8 cellular contexts compared by ENCODE assay signal in genomic region chr2:174632847-174633620, GRCh38. TPM values are rescaled to one million over a fixed set of nuclear protein-coding genes. Genes with fewer than 3 reads are reported as not detected.
DNase-seq lines count a peak whose midpoint lies in the region; ATAC-seq and TF ChIP-seq lines count a peak whose summit lies in the region.

No MANE protein-coding gene starts in this region.

- WGBS in psoas muscle, 3 donors = 59 to 60% (median 59%) methylated on average over 7 of the region's 7 CpGs

- no peaks in the 10 kb centered on the region for H3K36me3 ChIP-seq in psoas muscle (ENCODE audit: insufficient read depth in 1 of 2, low read depth in 1 of 2)

- no peaks in the 10 kb centered on the region for H3K9me3 ChIP-seq in psoas muscle

- peak overlapping the region; percentile 97 for H3K27ac ChIP-seq in HL-60 (replicated peaks)
- H3K27ac ChIP-seq in psoas muscle = peak overlapping the region; percentile 14

- H3K27me3 ChIP-seq in HL-60 (ENCODE audit: insufficient read depth, poor library complexity, severe bottlenecking) = no peaks in the 10 kb centered on the region
- H3K27me3 ChIP-seq in psoas muscle (ENCODE audit: insufficient read depth in 3 of 3, low read length in 2 of 3) = no peaks in the 10 kb centered on the region

- TF ChIP-seq CTCF in HL-60 (IDR thresholded peaks at IDR 0.05; ENCODE audit: insufficient read depth, low read length) = no peak
- no peak for TF ChIP-seq CTCF in choroid plexus epithelial cell (conservative IDR thresholded peaks at IDR 0.05; ENCODE audit: low read depth, low read length)
- TF ChIP-seq CTCF in psoas muscle (IDR thresholded peaks at IDR 0.05) = no peak

- H3K4me1 ChIP-seq in psoas muscle = no peaks in the 10 kb centered on the region

- H3K4me3 ChIP-seq in HL-60 (replicated peaks; ENCODE audit: insufficient read depth, low read length) = peak overlapping the region; percentile 50
- no peak overlapping the region for H3K4me3 ChIP-seq in choroid plexus epithelial cell (ENCODE audit: low read depth, low read length)
- H3K4me3 ChIP-seq in psoas muscle = peak overlapping the region; percentile 42

- intact Hi-C loops in psoas muscle (cut with DNase I) = no loop called here

- DNase-seq in NOMO-1 treated with DMSO at 0.1 percent for 48 hours (lab: John Stamatoyannopoulos, UW; ENCODE audit: unreplicated experiment) (peak; percentile 50), NOMO-1 treated with dmso at 0.1 percent for 144 hours (lab: John Stamatoyannopoulos, UW; ENCODE audit: unreplicated experiment) (no peak), HL-60 (ENCODE audit: low read depth in 1 of 2, low spot score in 1 of 2) (peak; percentile 35 to 41), choroid plexus epithelial cell (ENCODE audit: low read depth) (peak; percentile 58), psoas muscle (no peak), NCI-H510A (lab: John Stamatoyannopoulos, UW) (no peak), SHP77 (lab: John Stamatoyannopoulos, UW) (no peak), NCI-H526 (lab: John Stamatoyannopoulos, UW) (no peak)

- ATAC-seq in psoas muscle = no peak

RNA-seq across cellular contexts. Expression of gene WIPF1, which starts 35.4 kb away (rescaled TPM):
- 10 to 100 TPM in 1 of 4 donors, 1 to 10 TPM in 3; 6.2 to 10.0 (median 8.0) TPM for total RNA-seq in psoas muscle
- 1 to 10 TPM; 3.4 to 3.9 (median 3.4) TPM for polyA plus RNA-seq in psoas muscle

Comparison
In these comparisons a context has a peak if more than half of its experiments do, and no peak if none do; other contexts are left out.
1. DNase-seq: peak in NOMO-1 treated with DMSO at 0.1 percent for 48 hours (single experiment), HL-60 (2 of 2) and choroid plexus epithelial cell (single experiment); none in NOMO-1 treated with dmso at 0.1 percent for 144 hours (single experiment), psoas muscle (0 of 2), NCI-H510A (single experiment), SHP77 (0 of 2) and NCI-H526 (0 of 2).